Comparison of ENCODE assay signal across 13 cellular contexts in genomic region chr3:7504886-7505775, GRCh38.
DNase-seq lines count a peak whose midpoint lies in the region; FAIRE-seq and TF ChIP-seq lines count a peak whose summit lies in the region.
"Had no signal": no experiment of that assay in that cellular context is flagged by ENCODE, and none has a peak within 500 bp of the region (broad histone marks: within the 10 kb centered on the region; RNA-seq: fewer than 3 reads in every experiment).

No MANE protein-coding gene starts in this region.

- no peaks in the 10 kb centered on the region for H3K27me3 ChIP-seq in endodermal cell (ENCODE audit: control insufficient read depth, insufficient read depth, low read length, poor library complexity, severe bottlenecking)
- H3K27me3 ChIP-seq: neural progenitor cell, tibial nerve had no signal

- H3K4me1 Mint-ChIP-seq in endodermal cell = peaks cover 11% of the 10 kb centered on the region

- peak; percentile 45 for TF ChIP-seq CTCF in endodermal cell (conservative IDR thresholded peaks at IDR 0.05)
- no peak for TF ChIP-seq CTCF in GM13977 (IDR thresholded peaks at IDR 0.05; ENCODE audit: extremely low read depth, insufficient read depth, missing control alignments)
- no peak for TF ChIP-seq CTCF in D721Med (IDR thresholded peaks at IDR 0.05; ENCODE audit: insufficient read depth, missing control alignments)

- H3K4me3 ChIP-seq in endodermal cell (ENCODE audit: low read length) = peak overlapping the region; percentile 50
- H3K4me3 ChIP-seq: neural progenitor cell, tibial nerve had no signal

- peaks cover 17% of the 10 kb centered on the region for H3K9me3 ChIP-seq in endodermal cell (ENCODE audit: control insufficient read depth, low read length)
- H3K9me3 ChIP-seq: tibial nerve had no signal

- H3K36me3 Mint-ChIP-seq in endodermal cell (ENCODE audit: low read depth) = peaks cover 3% of the 10 kb centered on the region
- H3K36me3 Mint-ChIP-seq: neural progenitor cell had no signal

- no peak overlapping the region for H3K27ac ChIP-seq in endodermal cell (ENCODE audit: low read depth, low read length)
- H3K27ac ChIP-seq: neural progenitor cell had no signal

- no peak overlapping the region for H3K9ac ChIP-seq in endodermal cell (ENCODE audit: extremely low read depth, low read length, poor library complexity, severe bottlenecking)
- H3K9ac ChIP-seq: neural progenitor cell had no signal

- H3K4me3 Mint-ChIP-seq in endodermal cell = no peak overlapping the region
- H3K4me3 Mint-ChIP-seq: neural progenitor cell had no signal

- no peaks in the 10 kb centered on the region for H3K36me3 ChIP-seq in endodermal cell (ENCODE audit: control insufficient read depth, insufficient read depth, low read length)
- H3K36me3 ChIP-seq: neural progenitor cell, tibial nerve had no signal

- 88% methylated on average over 3 of the region's 3 CpGs; no CpG with 5 or more reads in 1 of the 2 experiments for WGBS in endodermal cell (ENCODE audit: insufficient coverage in 1 of 2, insufficient read length in 1 of 2), 2 experiments

- no peak for FAIRE-seq in D721Med (lab: Jason Lieb, UNC)

- in situ Hi-C loops in GM13977 (cut with MboI; ENCODE audit: low pct_unique_long_range_greater_than_20kb, low sequenced_read_pairs, unreplicated experiment) = no loop called here

- no peaks in the 10 kb centered on the region for H3K4me1 ChIP-seq in endodermal cell (ENCODE audit: control insufficient read depth, insufficient read depth, low read length)

- DNase-seq in A172 (ENCODE audit: low spot score) = peak; percentile 32
- DNase-seq in NCI-H460 (ENCODE audit: extremely low read depth, low read depth) = peak; percentile 71
- peak; percentile 49 for DNase-seq in endodermal cell
- DNase-seq in kidney glomerular epithelial cell (lab: John Stamatoyannopoulos, UW) = peak; percentile 93
- no peak for DNase-seq in GM13977 (ENCODE audit: low spot score)
- no peak for DNase-seq in NCI-H82 (lab: John Stamatoyannopoulos, UW)
- no peak for DNase-seq in D721Med (ENCODE audit: insufficient read length, low spot score)
- no peak for DNase-seq in DMS153 (lab: John Stamatoyannopoulos, UW)
- DNase-seq: caudate nucleus, hippocampal formation, NCI-H345 had no signal

- H3K27ac Mint-ChIP-seq in endodermal cell = no peak overlapping the region
- H3K27ac Mint-ChIP-seq: neural progenitor cell had no signal

- no peaks in the 10 kb centered on the region for H3K27me3 Mint-ChIP-seq in endodermal cell (ENCODE audit: insufficient read depth)

- H3K9me3 Mint-ChIP-seq in endodermal cell = peaks cover 11% of the 10 kb centered on the region

Comparison
In these comparisons a context has a peak if more than half of its experiments do, and no peak if none do; other contexts are left out.
1. DNase-seq: peak in A172 (single experiment), NCI-H460 (single experiment), endodermal cell (single experiment) and kidney glomerular epithelial cell (single experiment); none in GM13977 (single experiment), NCI-H82 (single experiment), D721Med (single experiment) and DMS153 (single experiment).